ENCODE assay signal across 19 cellular contexts in genomic region chr12:57498571-57498970, GRCh38. TPM values are rescaled to one million over a fixed set of nuclear protein-coding genes. Genes with fewer than 3 reads are reported as not detected.
DNase-seq lines count a peak whose midpoint lies in the region; ATAC-seq and TF ChIP-seq lines count a peak whose summit lies in the region.
"Had no signal": no experiment of that assay in that cellular context is flagged by ENCODE, and none has a peak within 500 bp of the region (broad histone marks: within the 10 kb centered on the region; RNA-seq: fewer than 3 reads in every experiment).

No MANE protein-coding gene starts in this region.

- H3K9me3 Mint-ChIP-seq in activated CD8-positive, alpha-beta T cell treated with anti-CD3 and anti-CD28 coated beads, Interleukin-2, amount 10 ng/mL, durations not matched to agents 7 days and 5 days (ENCODE audit: insufficient read depth): no peaks in the 10 kb centered on the region
- H3K9me3 Mint-ChIP-seq in activated CD8-positive, alpha-beta T cell treated with anti-CD3 and anti-CD28 coated beads for 36 hours: peaks cover 2% of the 10 kb centered on the region
- H3K9me3 Mint-ChIP-seq in GM23338 (no peaks in the 10 kb centered on the region), endothelial cell (ENCODE audit: unreplicated experiment) (no peaks in the 10 kb centered on the region)
- H3K9me3 Mint-ChIP-seq in stimulated activated effector memory CD8-positive, alpha-beta T cell treated with anti-CD3 and anti-CD28 coated beads, Interleukin-12 subunit alpha, Interleukin-12 subunit beta, amount 100 ng/mL, for 72 hours: no peaks in the 10 kb centered on the region
- H3K9me3 Mint-ChIP-seq: IgD-negative memory B cell had no signal

- H3F3A ChIP-seq in GM23338 (replicated peaks; ENCODE audit: low read depth): peaks cover 38% of the 10 kb centered on the region

- no peak for TF ChIP-seq CTCF in activated CD8-positive, alpha-beta T cell treated with anti-CD3 and anti-CD28 coated beads for 36 hours (IDR thresholded peaks at IDR 0.05)
- no peak for TF ChIP-seq CTCF in GM23338 (conservative IDR thresholded peaks at IDR 0.05; ENCODE audit: low read depth in 2 of 2)
- no peak for TF ChIP-seq CTCF in endothelial cell (IDR thresholded peaks at IDR 0.05; ENCODE audit: unreplicated experiment)

- H3K4me1 Mint-ChIP-seq in activated CD8-positive, alpha-beta T cell treated with anti-CD3 and anti-CD28 coated beads, Interleukin-2, amount 10 ng/mL, durations not matched to agents 7 days and 5 days (ENCODE audit: low read depth): peaks cover 2% of the 10 kb centered on the region
- H3K4me1 Mint-ChIP-seq in activated CD8-positive, alpha-beta T cell treated with anti-CD3 and anti-CD28 coated beads for 36 hours (ENCODE audit: low read depth): peaks cover 5% of the 10 kb centered on the region
- H3K4me1 Mint-ChIP-seq in GM23338 (peaks cover 2% of the 10 kb centered on the region; the same call in 2 of the 3 replicates), endothelial cell (ENCODE audit: unreplicated experiment) (peaks cover 7% of the 10 kb centered on the region)
- H3K4me1 Mint-ChIP-seq in stimulated activated effector memory CD8-positive, alpha-beta T cell treated with anti-CD3 and anti-CD28 coated beads, Interleukin-12 subunit alpha, Interleukin-12 subunit beta, amount 100 ng/mL, for 72 hours: peaks cover 15% of the 10 kb centered on the region

- ATAC-seq in activated CD8-positive, alpha-beta T cell treated with anti-CD3 and anti-CD28 coated beads, Interleukin-2, amount 10 ng/mL, durations not matched to agents 7 days and 5 days: no peak
- no peak for ATAC-seq in activated CD8-positive, alpha-beta T cell treated with anti-CD3 and anti-CD28 coated beads for 36 hours
- ATAC-seq in GM23338 (no peak), HG02973 (IDR thresholded peaks at IDR 0.05; ENCODE audit: unreplicated experiment) (no peak), GM21786 (IDR thresholded peaks at IDR 0.05; ENCODE audit: unreplicated experiment) (no peak)
- no peak for ATAC-seq in stimulated activated effector memory CD8-positive, alpha-beta T cell treated with anti-CD3 and anti-CD28 coated beads, Interleukin-12 subunit alpha, Interleukin-12 subunit beta, amount 100 ng/mL, for 72 hours

- H3K4me3 Mint-ChIP-seq in activated CD8-positive, alpha-beta T cell treated with anti-CD3 and anti-CD28 coated beads, Interleukin-2, amount 10 ng/mL, durations not matched to agents 7 days and 5 days: no peak overlapping the region
- H3K4me3 Mint-ChIP-seq in activated CD8-positive, alpha-beta T cell treated with anti-CD3 and anti-CD28 coated beads for 36 hours: no peak overlapping the region
- H3K4me3 Mint-ChIP-seq in GM23338: no peak overlapping the region
- H3K4me3 Mint-ChIP-seq in endothelial cell (ENCODE audit: unreplicated experiment): peak overlapping the region; percentile 42
- H3K4me3 Mint-ChIP-seq in stimulated activated effector memory CD8-positive, alpha-beta T cell treated with anti-CD3 and anti-CD28 coated beads, Interleukin-12 subunit alpha, Interleukin-12 subunit beta, amount 100 ng/mL, for 72 hours: no peak overlapping the region
- H3K4me3 Mint-ChIP-seq: IgD-negative memory B cell had no signal

- no peaks in the 10 kb centered on the region for H3K27me3 ChIP-seq in GM23338 (ENCODE audit: insufficient read depth)
- H3K27me3 ChIP-seq: BLaER1 treated with 17β-estradiol and CSF1 and Interleukin-3, amounts not matched to agents 10 nM and 100 nM; SJSA1 had no signal

- no peaks in the 10 kb centered on the region for H3K4me1 ChIP-seq in GM23338 (ENCODE audit: insufficient read depth)
- H3K4me1 ChIP-seq: BLaER1 treated with 17β-estradiol and CSF1 and Interleukin-3, amounts not matched to agents 10 nM and 100 nM; SJSA1 had no signal

- H3K36me3 Mint-ChIP-seq in activated CD8-positive, alpha-beta T cell treated with anti-CD3 and anti-CD28 coated beads, Interleukin-2, amount 10 ng/mL, durations not matched to agents 7 days and 5 days (ENCODE audit: low read depth): peaks cover 75% of the 10 kb centered on the region
- peaks cover 70% of the 10 kb centered on the region for H3K36me3 Mint-ChIP-seq in activated CD8-positive, alpha-beta T cell treated with anti-CD3 and anti-CD28 coated beads for 36 hours (ENCODE audit: low read depth)
- H3K36me3 Mint-ChIP-seq in GM23338 (ENCODE audit: low read depth) (peaks cover 97% of the 10 kb centered on the region), endothelial cell (ENCODE audit: low read depth, unreplicated experiment) (peaks cover 52% of the 10 kb centered on the region)
- peaks cover 99% of the 10 kb centered on the region for H3K36me3 Mint-ChIP-seq in stimulated activated effector memory CD8-positive, alpha-beta T cell treated with anti-CD3 and anti-CD28 coated beads, Interleukin-12 subunit alpha, Interleukin-12 subunit beta, amount 100 ng/mL, for 72 hours

- H3K27ac ChIP-seq in GM23338 (ENCODE audit: low read depth) (no peak overlapping the region), substantia nigra (ENCODE audit: low read depth, low read length, poor library complexity, severe bottlenecking) (no peak overlapping the region)
- H3K27ac ChIP-seq: 22Rv1; BLaER1 treated with 17β-estradiol and CSF1 and Interleukin-3, amounts not matched to agents 10 nM and 100 nM; SJSA1 had no signal

- H3K4me3 ChIP-seq in GM23338: no peak overlapping the region
- H3K4me3 ChIP-seq: BLaER1 treated with 17β-estradiol and CSF1 and Interleukin-3, amounts not matched to agents 10 nM and 100 nM; SJSA1 had no signal

- H3K9me2 ChIP-seq in GM23338 (ENCODE audit: insufficient read depth): no peaks in the 10 kb centered on the region

- H4K20me1 ChIP-seq in GM23338 (replicated peaks; ENCODE audit: insufficient read depth): peaks cover 34% of the 10 kb centered on the region

- POLR2A ChIA-PET in activated CD8-positive, alpha-beta T cell treated with anti-CD3 and anti-CD28 coated beads, Interleukin-2, amount 10 ng/mL, durations not matched to agents 7 days and 5 days (lab: Charles Lee): no interaction called here
- POLR2A ChIA-PET in activated CD8-positive, alpha-beta T cell treated with anti-CD3 and anti-CD28 coated beads for 36 hours (lab: Charles Lee): interaction anchor here (1.3 to 1.5 kb wide), 2 partner anchors 13 to 21 kb away, joined by 4 read pairs; no protein-coding TSS in a partner anchor

- peak overlapping the region; percentile 15 for H3K27ac Mint-ChIP-seq in activated CD8-positive, alpha-beta T cell treated with anti-CD3 and anti-CD28 coated beads, Interleukin-2, amount 10 ng/mL, durations not matched to agents 7 days and 5 days
- no peak overlapping the region for H3K27ac Mint-ChIP-seq in activated CD8-positive, alpha-beta T cell treated with anti-CD3 and anti-CD28 coated beads for 36 hours
- H3K27ac Mint-ChIP-seq in GM23338 (peak overlapping the region; percentile 56; the same call in 1 of the 2 replicates), endothelial cell (ENCODE audit: unreplicated experiment) (peak overlapping the region; percentile 57)
- peak overlapping the region; percentile 49 for H3K27ac Mint-ChIP-seq in stimulated activated effector memory CD8-positive, alpha-beta T cell treated with anti-CD3 and anti-CD28 coated beads, Interleukin-12 subunit alpha, Interleukin-12 subunit beta, amount 100 ng/mL, for 72 hours
- H3K27ac Mint-ChIP-seq: IgD-negative memory B cell had no signal

- peaks cover 23% of the 10 kb centered on the region for H3K79me2 ChIP-seq in GM23338 (replicated peaks; ENCODE audit: insufficient read depth)

- no peak for DNase-seq in activated CD8-positive, alpha-beta T cell treated with anti-CD3 and anti-CD28 coated beads, Interleukin-2, amount 10 ng/mL, durations not matched to agents 7 days and 5 days
- DNase-seq in activated CD8-positive, alpha-beta T cell treated with anti-CD3 and anti-CD28 coated beads for 36 hours: no peak
- DNase-seq in GM23338 (ENCODE audit: low spot score): no peak
- DNase-seq in endothelial cell (ENCODE audit: low spot score): no peak
- DNase-seq in stimulated activated effector memory CD8-positive, alpha-beta T cell treated with anti-CD3 and anti-CD28 coated beads, Interleukin-12 subunit alpha, Interleukin-12 subunit beta, amount 100 ng/mL, for 72 hours (ENCODE audit: low spot score in 2 of 2): no peak
- no peak for DNase-seq in substantia nigra (lab: John Stamatoyannopoulos, UW)
- DNase-seq: EL, GF-D8, NCI-H1417 treated with DMSO at 0.1 percent for 48 hours, NCI-H187, NCI-H446, OCI-M1 had no signal

- intact Hi-C loops in activated CD8-positive, alpha-beta T cell treated with anti-CD3 and anti-CD28 coated beads for 36 hours (cut with micrococcal nuclease): no loop called here

- H3K4me2 ChIP-seq in GM23338: no peak overlapping the region
- H3K4me2 ChIP-seq: BLaER1 treated with 17β-estradiol and CSF1 and Interleukin-3, amounts not matched to agents 10 nM and 100 nM had no signal

- CTCF ChIA-PET in activated CD8-positive, alpha-beta T cell treated with anti-CD3 and anti-CD28 coated beads, Interleukin-2, amount 10 ng/mL, durations not matched to agents 7 days and 5 days (lab: Charles Lee): no interaction called here
- CTCF ChIA-PET in activated CD8-positive, alpha-beta T cell treated with anti-CD3 and anti-CD28 coated beads for 36 hours (lab: Charles Lee): no interaction called here

- H2AFZ ChIP-seq in GM23338: no peak overlapping the region

- no peaks in the 10 kb centered on the region for H3K27me3 Mint-ChIP-seq in activated CD8-positive, alpha-beta T cell treated with anti-CD3 and anti-CD28 coated beads, Interleukin-2, amount 10 ng/mL, durations not matched to agents 7 days and 5 days (ENCODE audit: low read depth)
- H3K27me3 Mint-ChIP-seq in activated CD8-positive, alpha-beta T cell treated with anti-CD3 and anti-CD28 coated beads for 36 hours: no peaks in the 10 kb centered on the region
- H3K27me3 Mint-ChIP-seq in GM23338 (ENCODE audit: insufficient read depth, low read depth, poor library complexity): peaks cover 13% of the 10 kb centered on the region
- H3K27me3 Mint-ChIP-seq in endothelial cell (ENCODE audit: unreplicated experiment): peaks cover 1% of the 10 kb centered on the region
- H3K27me3 Mint-ChIP-seq: IgD-negative memory B cell had no signal

- H3K36me3 ChIP-seq in GM23338 (ENCODE audit: insufficient read depth): peaks cover 80% of the 10 kb centered on the region

RNA-seq across cellular contexts. Expression of gene MARS1, which starts 10.7 kb away (rescaled TPM):
- 100 to 1,000 TPM; 275 to 291 TPM for total RNA-seq in activated CD8-positive, alpha-beta T cell treated with anti-CD3 and anti-CD28 coated beads, Interleukin-2, amount 10 ng/mL, durations not matched to agents 7 days and 5 days
- total RNA-seq in activated CD8-positive, alpha-beta T cell treated with anti-CD3 and anti-CD28 coated beads for 36 hours: 100 to 1,000 TPM; 343 to 345 TPM
- total RNA-seq in GM23338 (2014; rRNA removed; shearing (Covaris generic)): 247 and 266 TPM in 2 replicates
- 351 and 389 TPM in 2 replicates for polyA plus RNA-seq in GM23338 (2016; fragmentation: Nextera tagmentation; extraction: Ambion mirVana)
- total RNA-seq in endothelial cell (ENCODE audit: unreplicated experiment): 183 TPM

RNA-seq across cellular contexts. Expression of gene ARHGAP9, which starts 18.9 kb away (rescaled TPM):
- 100 to 1,000 TPM; 243 to 248 TPM for total RNA-seq in activated CD8-positive, alpha-beta T cell treated with anti-CD3 and anti-CD28 coated beads, Interleukin-2, amount 10 ng/mL, durations not matched to agents 7 days and 5 days
- total RNA-seq in activated CD8-positive, alpha-beta T cell treated with anti-CD3 and anti-CD28 coated beads for 36 hours: 100 to 1,000 TPM; 125 to 128 TPM
- 4.6 and 7.1 TPM in 2 replicates for total RNA-seq in GM23338 (2014; rRNA removed; shearing (Covaris generic))
- 4.5 and 4.9 TPM in 2 replicates for polyA plus RNA-seq in GM23338 (2016; fragmentation: Nextera tagmentation; extraction: Ambion mirVana)
- 65.4 TPM for total RNA-seq in endothelial cell (ENCODE audit: unreplicated experiment)
- total RNA-seq: H4 had no signal

RNA-seq across cellular contexts. Expression of gene DDIT3, which starts 21.7 kb away (rescaled TPM):
- total RNA-seq in activated CD8-positive, alpha-beta T cell treated with anti-CD3 and anti-CD28 coated beads, Interleukin-2, amount 10 ng/mL, durations not matched to agents 7 days and 5 days: 10 to 100 TPM; 14.9 to 15.0 TPM
- total RNA-seq in activated CD8-positive, alpha-beta T cell treated with anti-CD3 and anti-CD28 coated beads for 36 hours: 10 to 100 TPM; 28.0 TPM
- 3.9 and 4.1 TPM in 2 replicates for total RNA-seq in GM23338 (2014; rRNA removed; shearing (Covaris generic))
- polyA plus RNA-seq in GM23338 (2016; fragmentation: Nextera tagmentation; extraction: Ambion mirVana): 11.7 and 12.5 TPM in 2 replicates
- 4.2 TPM for total RNA-seq in endothelial cell (ENCODE audit: unreplicated experiment)

RNA-seq across cellular contexts. Expression of gene MBD6, which starts 24.1 kb away (rescaled TPM):
- total RNA-seq in activated CD8-positive, alpha-beta T cell treated with anti-CD3 and anti-CD28 coated beads, Interleukin-2, amount 10 ng/mL, durations not matched to agents 7 days and 5 days: 10 to 100 TPM; 68.4 to 71.4 TPM
- 10 to 100 TPM; 46.5 to 47.3 TPM for total RNA-seq in activated CD8-positive, alpha-beta T cell treated with anti-CD3 and anti-CD28 coated beads for 36 hours
- 12.5 and 16.9 TPM in 2 replicates for total RNA-seq in GM23338 (2014; rRNA removed; shearing (Covaris generic))
- polyA plus RNA-seq in GM23338 (2016; fragmentation: Nextera tagmentation; extraction: Ambion mirVana): 17.1 and 18.3 TPM in 2 replicates
- total RNA-seq in endothelial cell (ENCODE audit: unreplicated experiment): 99.0 TPM

RNA-seq across cellular contexts. Expression of gene GLI1, which starts 39.0 kb away (rescaled TPM):
- total RNA-seq in activated CD8-positive, alpha-beta T cell treated with anti-CD3 and anti-CD28 coated beads, Interleukin-2, amount 10 ng/mL, durations not matched to agents 7 days and 5 days: 1 to 10 TPM in 1 of 2 experiments, under 1 TPM in 1; 0.68 to 1.9 TPM
- total RNA-seq in activated CD8-positive, alpha-beta T cell treated with anti-CD3 and anti-CD28 coated beads for 36 hours: under 1 TPM; 0.20 to 0.83 TPM
- 16.1 and 18.1 TPM in 2 replicates for total RNA-seq in GM23338 (2014; rRNA removed; shearing (Covaris generic))
- polyA plus RNA-seq in GM23338 (2016; fragmentation: Nextera tagmentation; extraction: Ambion mirVana): 4.8 and 5.6 TPM in 2 replicates
- total RNA-seq in endothelial cell (ENCODE audit: unreplicated experiment): 0.77 TPM
